ENCODE assay signal across 1 cellular context in the genomic region with DNA sequence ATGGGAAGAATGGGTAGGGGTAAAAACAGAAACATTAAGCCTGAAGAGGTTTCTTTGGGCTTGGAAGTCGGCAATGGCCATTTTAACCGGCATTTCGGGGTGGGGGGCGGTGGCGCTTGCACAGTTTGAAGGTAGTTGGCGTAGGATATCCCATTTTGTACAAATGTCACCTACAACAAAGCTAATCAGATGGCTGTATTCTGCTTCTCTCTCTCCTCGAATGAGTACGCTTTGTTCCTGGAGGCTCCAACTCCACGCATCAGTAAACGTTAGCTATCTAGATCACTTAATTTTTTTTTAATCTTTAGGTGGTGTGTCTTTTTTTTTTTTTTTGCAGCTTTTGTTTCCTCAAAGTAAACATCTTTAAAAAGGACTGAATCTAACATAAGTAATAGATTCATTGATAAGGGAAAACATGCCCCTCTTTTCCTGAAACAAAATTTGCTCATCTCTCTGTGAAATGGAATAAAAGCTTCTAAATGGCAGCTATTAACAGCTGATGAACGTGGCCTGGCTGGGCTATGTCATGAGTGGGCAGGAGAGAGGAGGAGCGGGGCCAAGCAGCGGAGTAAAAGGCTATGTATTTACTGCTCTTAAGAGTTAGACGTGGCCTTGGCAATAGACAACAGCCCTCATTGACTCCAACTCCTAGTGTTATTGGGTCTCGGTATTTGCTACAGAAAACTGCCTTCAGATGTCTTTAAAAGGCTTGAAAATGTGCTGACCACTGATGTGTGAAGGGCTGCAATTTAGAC.
TF ChIP-seq lines count a peak whose summit lies in the region.

No MANE protein-coding gene starts in this region.

TF ChIP-seq in H1, 55 proteins besides CTCF, POLR2A, EP300 and RAD21:
- TF ChIP-seq CTBP2 (IDR thresholded peaks at IDR 0.05; ENCODE audit: borderline replicate concordance, insufficient read depth, insufficient read length, low read length) (no peak), SP1 (IDR thresholded peaks at IDR 0.05; ENCODE audit: low read depth, low read length) (no peak), KDM5A (IDR thresholded peaks at IDR 0.05; ENCODE audit: low read length) (no peak), SRF (IDR thresholded peaks at IDR 0.05; ENCODE audit: low read depth, low read length) (no peak), JUND (IDR thresholded peaks at IDR 0.05; ENCODE audit: low read length) (no peak), FOSL1 (IDR thresholded peaks at IDR 0.05; ENCODE audit: insufficient read depth, low read depth, low read length) (no peak), CHD7 (IDR thresholded peaks at IDR 0.05; ENCODE audit: insufficient replicate concordance, low read length) (no peak), SAP30 (IDR thresholded peaks at IDR 0.05; ENCODE audit: insufficient read depth, insufficient replicate concordance, low read length) (no peak), ASH2L (IDR thresholded peaks at IDR 0.05; ENCODE audit: low read length) (no peak), TAF1 (IDR thresholded peaks at IDR 0.05; ENCODE audit: low read depth, low read length) (no peak), POU5F1 (IDR thresholded peaks at IDR 0.05; ENCODE audit: low read depth, low read length) (no peak), CEBPB (IDR thresholded peaks at IDR 0.05; ENCODE audit: low read depth, low read length) (no peak), CREB1 (IDR thresholded peaks at IDR 0.05) (no peak), BRCA1 (IDR thresholded peaks at IDR 0.05; ENCODE audit: low read depth, low read length) (no peak), RBBP5 (IDR thresholded peaks at IDR 0.05; ENCODE audit: borderline replicate concordance, low read depth, low read length) (no peak), HDAC2 (IDR thresholded peaks at IDR 0.05; ENCODE audit: borderline replicate concordance in 1 of 2, low read depth in 2 of 2, low read length in 2 of 2) (no peak)
